15 cellular contexts compared by ENCODE assay signal in genomic region chr4:155032521-155033229, GRCh38.
DNase-seq lines count a peak whose midpoint lies in the region; ATAC-seq and TF ChIP-seq lines count a peak whose summit lies in the region.
"Had no signal": no experiment of that assay in that cellular context is flagged by ENCODE, and none has a peak within 500 bp of the region (broad histone marks: within the 10 kb centered on the region; RNA-seq: fewer than 3 reads in every experiment).

No MANE protein-coding gene starts in this region.

- TF ChIP-seq CTCF in tibial nerve (IDR thresholded peaks at IDR 0.05): no peak

- TF ChIP-seq POLR2A in tibial nerve (IDR thresholded peaks at IDR 0.05): no peak

- TF ChIP-seq EP300 in tibial nerve (IDR thresholded peaks at IDR 0.05): no peak

- H3K9me3 ChIP-seq in tibial nerve: peaks cover 0 to 3% (median 0%) of the 10 kb centered on the region in 4 donors

- H3K4me3 ChIP-seq in tibial nerve: no peak overlapping the region

- no peaks in the 10 kb centered on the region for H3K36me3 ChIP-seq in tibial nerve

- ATAC-seq in GM18867 (IDR thresholded peaks at IDR 0.05; ENCODE audit: unreplicated experiment) (peak; percentile 95), GM21423 (IDR thresholded peaks at IDR 0.05; ENCODE audit: unreplicated experiment) (peak; percentile 46), HG02973 (IDR thresholded peaks at IDR 0.05; ENCODE audit: unreplicated experiment) (peak; percentile 37), HG03571 (IDR thresholded peaks at IDR 0.05; ENCODE audit: unreplicated experiment) (peak; percentile 55)
- ATAC-seq: activated CD8-positive, alpha-beta T cell treated with anti-CD3 and anti-CD28 coated beads, Interleukin-2, amount 10 ng/mL, durations not matched to agents 7 days and 5 days had no signal

- no peak for DNase-seq in stimulated activated CD4-positive, alpha-beta T cell treated with anti-CD3 and anti-CD28 coated beads, Interleukin-2, amount 100 ng/mL, for 48 hours
- no peak for DNase-seq in tibial nerve (ENCODE audit: low spot score in 2 of 2)
- no peak for DNase-seq in HCEC 1CT
- DNase-seq in germinal center (ENCODE audit: low spot score): no peak
- DNase-seq: activated CD8-positive, alpha-beta T cell treated with anti-CD3 and anti-CD28 coated beads, Interleukin-2, amount 10 ng/mL, durations not matched to agents 7 days and 5 days; activated effector memory CD4-positive, alpha-beta T cell treated with Interleukin-2 at 50 U/mL for 16 hours; aorta; foreskin fibroblast; Kasumi-1; NCI-H1417; NCI-H345 had no signal

- no peaks in the 10 kb centered on the region for H3K27me3 ChIP-seq in tibial nerve

- 79 to 82% methylated on average over 5 of the region's 5 CpGs for WGBS in tibial nerve, 2 donors

- H3K27ac ChIP-seq in tibial nerve: no peak overlapping the region

- no peaks in the 10 kb centered on the region for H3K4me1 ChIP-seq in tibial nerve

Comparison
In these comparisons a context has a peak if more than half of its experiments do, and no peak if none do; other contexts are left out.
1. ATAC-seq: peak in every context shown above with its lines; median percentile 95 in GM18867; 55 in HG03571; 46 in GM21423; 37 in HG02973.